ENCODE assay signal across 18 cellular contexts in genomic region chrX:22699591-22700091, GRCh38.
DNase-seq lines count a peak whose midpoint lies in the region; ATAC-seq and TF ChIP-seq lines count a peak whose summit lies in the region.
"Had no signal": no experiment of that assay in that cellular context is flagged by ENCODE, and none has a peak within 500 bp of the region (broad histone marks: within the 10 kb centered on the region; RNA-seq: fewer than 3 reads in every experiment).

No MANE protein-coding gene starts in this region.

- ATAC-seq in SK-N-SH treated with all-trans-retinoic acid at 6 μM for 48 hours, result no peak
- peak; percentile 74 for ATAC-seq in aorta (ENCODE audit: low FRiP score)
- ATAC-seq: activated T-cell treated with anti-CD3 and anti-CD28 coated beads, Interleukin-2, amount 50 U/mL, for 4 hours; body of pancreas; lower lobe of right lung had no signal

- H3K79me2 ChIP-seq in SK-N-SH (ENCODE audit: insufficient read depth) (no peaks in the 10 kb centered on the region), mesendoderm (ENCODE audit: control insufficient read depth, insufficient read depth, low read length) (no peaks in the 10 kb centered on the region)

- H3K18ac ChIP-seq in mesendoderm (ENCODE audit: low read length), result no peak overlapping the region

- no peak overlapping the region for H2BK5ac ChIP-seq in mesendoderm (ENCODE audit: low read length)

- 0 out of 2 replicates have a peak overlapping the region, but pooled peaks have one; percentile 3 for H2AFZ ChIP-seq in SK-N-SH (ENCODE audit: low read depth)

- H3K4me3 ChIP-seq in SK-N-SH (ENCODE audit: low read depth in 2 of 2, low read length in 1 of 2) (no peak overlapping the region), mesendoderm (ENCODE audit: low read length) (no peak overlapping the region), aorta (ENCODE audit: low read length in 2 of 2) (no peak overlapping the region)
- H3K4me3 ChIP-seq: body of pancreas, lower lobe of right lung, suprapubic skin had no signal

- no peak for TF ChIP-seq EP300 in SK-N-SH (IDR thresholded peaks at IDR 0.05; ENCODE audit: borderline replicate concordance in 1 of 2, low read depth in 1 of 2, low read length in 1 of 2)

- H3K4ac ChIP-seq in mesendoderm (ENCODE audit: low read depth, low read length), result no peak overlapping the region

- 0 out of 2 replicates have a peak, but pooled peaks cover 3% of the 10 kb centered on the region for H3K9me2 ChIP-seq in SK-N-SH

- H3K4me1 ChIP-seq in SK-N-SH (ENCODE audit: control insufficient read depth in 1 of 2, insufficient read depth in 2 of 2, low read depth in 1 of 2, low read length in 1 of 2) (no peaks in the 10 kb centered on the region), mesendoderm (ENCODE audit: control insufficient read depth, low read depth, low read length) (no peaks in the 10 kb centered on the region), aorta (ENCODE audit: control insufficient read depth in 1 of 2, insufficient read depth in 2 of 2, low read length in 2 of 2) (no peaks in the 10 kb centered on the region)
- H3K4me1 ChIP-seq: body of pancreas, Caco-2, lower lobe of right lung, suprapubic skin had no signal

- H2BK120ac ChIP-seq in mesendoderm (ENCODE audit: low read depth, low read length), result no peak overlapping the region

- POLR2A ChIA-PET in SK-N-SH (lab: Yijun Ruan, JAX), result no interaction called here

- TF ChIP-seq CTCF in SK-N-SH (IDR thresholded peaks at IDR 0.05), result no peak

- no peak overlapping the region for H2AK5ac ChIP-seq in mesendoderm (ENCODE audit: low read length)

- H3K36me3 ChIP-seq in SK-N-SH (replicated peaks in 1 of 2; ENCODE audit: control insufficient read depth in 1 of 2, insufficient read depth in 2 of 2, low read length in 1 of 2), result no peaks in the 10 kb centered on the region
- H3K36me3 ChIP-seq in mesendoderm (ENCODE audit: control insufficient read depth, insufficient read depth, low read length), result no peaks in the 10 kb centered on the region
- no peaks in the 10 kb centered on the region for H3K36me3 ChIP-seq in aorta (ENCODE audit: control insufficient read depth in 1 of 2, insufficient read depth in 2 of 2, low read length in 1 of 2)
- H3K36me3 ChIP-seq: lower lobe of right lung, neutrophil, suprapubic skin had no signal

- no peak overlapping the region for H3K56ac ChIP-seq in mesendoderm (ENCODE audit: low read length)

- H4K5ac ChIP-seq in mesendoderm (ENCODE audit: low read length), result no peak overlapping the region

- H2BK15ac ChIP-seq in mesendoderm (replicated peaks; ENCODE audit: low read depth), result no peak overlapping the region

- no peaks in the 10 kb centered on the region for H3K79me1 ChIP-seq in mesendoderm (ENCODE audit: low read length)

- TF ChIP-seq RAD21 in SK-N-SH (IDR thresholded peaks at IDR 0.05; ENCODE audit: low read length), result no peak

- H4K20me1 ChIP-seq in SK-N-SH (ENCODE audit: insufficient read depth), result no peaks in the 10 kb centered on the region

- 18% methylated on average over 5 of the region's 5 CpGs for WGBS in SK-N-SH (ENCODE audit: low lambda C conversion rate)
- WGBS in mesendoderm (ENCODE audit: extremely low coverage, insufficient coverage, low lambda C conversion rate), result no CpG with 5 or more reads among the region's 5 CpGs
- 6 to 26% methylated on average over 5 of the region's 5 CpGs for WGBS in aorta, 2 donors

- H3K27me3 ChIP-seq in SK-N-SH (ENCODE audit: insufficient read depth) (no peaks in the 10 kb centered on the region), mesendoderm (ENCODE audit: insufficient read depth, low read length, poor library complexity) (no peaks in the 10 kb centered on the region), aorta (ENCODE audit: control insufficient read depth in 1 of 2, insufficient read depth in 2 of 2, low read length in 1 of 2) (no peaks in the 10 kb centered on the region)
- H3K27me3 ChIP-seq: body of pancreas, neutrophil, suprapubic skin had no signal

- intact Hi-C loops in aorta (cut with DNase I), result no loop called here

- H3K27ac ChIP-seq in SK-N-SH (ENCODE audit: low read depth in 2 of 2, low read length in 1 of 2) (no peak overlapping the region), mesendoderm (ENCODE audit: low read depth, low read length) (no peak overlapping the region), aorta (ENCODE audit: low read depth in 1 of 2, low read length in 2 of 2) (no peak overlapping the region)
- H3K27ac ChIP-seq: 22Rv1, body of pancreas, lower lobe of right lung, neutrophil, suprapubic skin had no signal

- H3F3A ChIP-seq in SK-N-SH (replicated peaks; ENCODE audit: insufficient read depth), result peaks cover 5% of the 10 kb centered on the region

- no peak overlapping the region for H3K4me2 ChIP-seq in SK-N-SH
- no peak overlapping the region for H3K4me2 ChIP-seq in mesendoderm (ENCODE audit: low read length)

- no peak overlapping the region for H3K23ac ChIP-seq in mesendoderm (ENCODE audit: low read length)

- H3K9me3 ChIP-seq in SK-N-SH (no peaks in the 10 kb centered on the region), aorta (ENCODE audit: control insufficient read depth, low read length) (no peaks in the 10 kb centered on the region)
- H3K9me3 ChIP-seq: body of pancreas, Caco-2, lower lobe of right lung, neutrophil, suprapubic skin had no signal

- CTCF ChIA-PET in SK-N-SH (lab: Yijun Ruan, JAX), result interaction anchor here (0.6 kb wide), 1 partner anchor 49 kb away, joined by 4 read pairs; no protein-coding TSS in a partner anchor

- DNase-seq in SK-N-SH (no peak), dermis blood vessel endothelial cell (peak; percentile 67), mesendoderm (peak; percentile 18), aorta (no peak), NCI-H2029 (lab: John Stamatoyannopoulos, UW) (no peak), NCI-H2227 (lab: John Stamatoyannopoulos, UW; ENCODE audit: unreplicated experiment) (no peak)
- no peak for DNase-seq in activated CD4-positive, alpha-beta T cell treated with anti-CD3 and anti-CD28 coated beads for 48 hours
- DNase-seq: activated CD4-positive, alpha-beta T cell treated with anti-CD3 and anti-CD28 coated beads, Interleukin-2, amount 10 ng/mL, durations not matched to agents 24 days and 14 days; activated T-cell treated with anti-CD3 and anti-CD28 coated beads, Interleukin-2, amount 50 U/mL, for 4 hours; Caco-2; lower lobe of right lung; NCI-H1417; NCI-H446 had no signal

- H3K9ac ChIP-seq in SK-N-SH (no peak overlapping the region), mesendoderm (ENCODE audit: low read length) (no peak overlapping the region)

- H4K8ac ChIP-seq in mesendoderm (ENCODE audit: low read depth, low read length), result no peak overlapping the region

TF ChIP-seq in SK-N-SH, 30 proteins besides CTCF, POLR2A, EP300 and RAD21:
- no peak for TF ChIP-seq NFIC (IDR thresholded peaks at IDR 0.05; ENCODE audit: borderline replicate concordance)
- no peak for TF ChIP-seq TEAD4 (IDR thresholded peaks at IDR 0.05; ENCODE audit: borderline replicate concordance, insufficient read depth)
- TF ChIP-seq MAX (IDR thresholded peaks at IDR 0.05; ENCODE audit: low read depth), result no peak
- no peak for TF ChIP-seq CHD2 (IDR thresholded peaks at IDR 0.05; ENCODE audit: low read length, partially characterized antibody)
- TF ChIP-seq MEF2A (IDR thresholded peaks at IDR 0.05; ENCODE audit: borderline replicate concordance, low read depth), result no peak
- no peak for TF ChIP-seq TAF1 (IDR thresholded peaks at IDR 0.05; ENCODE audit: borderline replicate concordance, low read depth, low read length)
- TF ChIP-seq SMC3 (IDR thresholded peaks at IDR 0.05; ENCODE audit: low read depth, low read length), result no peak
- TF ChIP-seq RCOR1 (IDR thresholded peaks at IDR 0.05; ENCODE audit: low read length), result no peak
- TF ChIP-seq RXRA (IDR thresholded peaks at IDR 0.05; ENCODE audit: borderline replicate concordance, low read depth), result no peak

TF ChIP-seq in SK-N-SH treated with all-trans-retinoic acid at 6 μM for 48 hours, 23 proteins besides CTCF, POLR2A, EP300 and RAD21 (continues in another document):
- no peak for TF ChIP-seq ZC3H10 (CRISPR knock-in tag; IDR thresholded peaks at IDR 0.05)
- TF ChIP-seq CSRNP3 (CRISPR knock-in tag; IDR thresholded peaks at IDR 0.05), result no peak
- no peak for TF ChIP-seq ZFP3 (CRISPR knock-in tag; IDR thresholded peaks at IDR 0.05)
- TF ChIP-seq CREB5 (CRISPR knock-in tag; IDR thresholded peaks at IDR 0.05; ENCODE audit: low read depth), result no peak
- TF ChIP-seq ARNTL (CRISPR knock-in tag; IDR thresholded peaks at IDR 0.05; ENCODE audit: borderline replicate concordance, low read depth), result no peak

Comparison
In these comparisons a context has a peak if more than half of its experiments do, and no peak if none do; other contexts are left out.
1. DNase-seq: peak in dermis blood vessel endothelial cell (single experiment) and mesendoderm (single experiment); none in SK-N-SH (single experiment), aorta (0 of 2), NCI-H2029 (single experiment), activated CD4-positive, alpha-beta T cell treated with anti-CD3 and anti-CD28 coated beads for 48 hours (single experiment) and NCI-H2227 (single experiment).